21 cellular contexts compared by ENCODE assay signal in the genomic region with DNA sequence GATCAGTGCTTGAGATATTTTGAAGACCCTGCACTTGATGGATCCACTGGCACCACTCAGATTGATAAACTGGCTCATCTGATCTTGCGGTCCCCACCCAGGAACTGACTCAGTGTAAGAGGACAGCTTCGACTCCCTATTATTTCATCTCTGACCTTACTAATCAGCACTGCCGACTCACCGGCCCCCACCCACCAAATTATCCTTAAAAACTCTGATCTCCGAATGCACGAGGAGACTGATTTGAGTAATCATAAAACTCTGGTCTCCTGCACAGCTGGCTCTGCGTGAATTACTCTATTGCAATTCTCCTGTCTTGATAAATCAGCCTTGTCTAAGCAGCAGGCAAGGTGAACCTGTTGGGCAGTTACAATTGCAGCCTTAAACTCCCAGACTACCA.
DNase-seq lines count a peak whose midpoint lies in the region; ATAC-seq and TF ChIP-seq lines count a peak whose summit lies in the region.
"Had no signal": no experiment of that assay in that cellular context is flagged by ENCODE, and none has a peak within 500 bp of the region (broad histone marks: within the 10 kb centered on the region; RNA-seq: fewer than 3 reads in every experiment).

No MANE protein-coding gene starts in this region.

- intact Hi-C loops in activated T-helper 2 cell treated with anti-CD3 and anti-CD28 coated beads, Interferon-gamma antibody, Interleukin-2, Interleukin-4, amounts not matched to agents 10 μg/mL and 5 μg/mL and 100 μg/mL, durations not matched to agents 14 hours and 24 hours and 36 hours (cut with micrococcal nuclease) = no loop called here

- no peak overlapping the region for H3K27ac Mint-ChIP-seq in activated T-helper 2 cell treated with anti-CD3 and anti-CD28 coated beads, Interferon-gamma antibody, Interleukin-2, Interleukin-4, amounts not matched to agents 10 μg/mL and 5 μg/mL and 100 μg/mL, durations not matched to agents 14 hours and 24 hours and 36 hours
- no peak overlapping the region for H3K27ac Mint-ChIP-seq in stimulated activated memory B cell treated with anti-CD40 and anti-IgM and Interleukin-4, amounts not matched to agents 10 μg/mL and 1 μg/mL and 100 μg/mL, for 72 hours
- H3K27ac Mint-ChIP-seq: activated CD4-positive, alpha-beta memory T cell treated with anti-CD3 and anti-CD28 coated beads for 36 hours; brain; H9; neural progenitor cell; stimulated activated effector memory CD8-positive, alpha-beta T cell treated with anti-CD3 and anti-CD28 coated beads, Interleukin-12 subunit alpha, Interleukin-12 subunit beta, amount 100 ng/mL, for 72 hours; T-helper 17 cell had no signal

- H3K27me3 Mint-ChIP-seq in activated T-helper 2 cell treated with anti-CD3 and anti-CD28 coated beads, Interferon-gamma antibody, Interleukin-2, Interleukin-4, amounts not matched to agents 10 μg/mL and 5 μg/mL and 100 μg/mL, durations not matched to agents 14 hours and 24 hours and 36 hours (ENCODE audit: low read depth) = no peaks in the 10 kb centered on the region
- H3K27me3 Mint-ChIP-seq in stimulated activated memory B cell treated with anti-CD40 and anti-IgM and Interleukin-4, amounts not matched to agents 10 μg/mL and 1 μg/mL and 100 μg/mL, for 72 hours = peaks cover 16% of the 10 kb centered on the region

- no peaks in the 10 kb centered on the region for H3K9me3 ChIP-seq in smooth muscle cell (replicated peaks; ENCODE audit: low read depth)

- DNase-seq in ELR (ENCODE audit: low read depth) = peak; percentile 80
- peak; percentile 31 for DNase-seq in fibroblast of the aortic adventitia (ENCODE audit: low read depth)
- DNase-seq in smooth muscle cell (lab: John Stamatoyannopoulos, UW; ENCODE audit: unreplicated experiment) = no peak
- no peak for DNase-seq in activated T-helper 2 cell treated with anti-CD3 and anti-CD28 coated beads, Interferon-gamma antibody, Interleukin-2, Interleukin-4, amounts not matched to agents 10 μg/mL and 5 μg/mL and 100 μg/mL, durations not matched to agents 14 hours and 24 hours and 36 hours (ENCODE audit: low spot score)
- no peak for DNase-seq in kidney glomerular epithelial cell (lab: John Stamatoyannopoulos, UW)
- DNase-seq: activated CD4-positive, alpha-beta memory T cell treated with anti-CD3 and anti-CD28 coated beads for 36 hours; activated naive CD4-positive, alpha-beta T cell treated with anti-CD3 and anti-CD28 coated beads, Interleukin-2, amount 50 U/mL, for 16 hours; activated T-cell treated with anti-CD3 and anti-CD28 coated beads, Interleukin-2, amount 50 U/mL, for 1 hour; H9; KBM-7; NCI-H1930; NCI-H510A treated with DMSO at 0.1 percent for 48 hours; stimulated activated CD4-positive, alpha-beta T cell treated with anti-CD3 and anti-CD28 coated beads, Interleukin-15, amount 100 ng/mL, for 24 hours; T-helper 17 cell; WERI-Rb-1 had no signal

- no peak overlapping the region for H3K9ac ChIP-seq in smooth muscle cell (ENCODE audit: low read depth)
- H3K9ac ChIP-seq: neural progenitor cell had no signal

- TF ChIP-seq CTCF in fibroblast of the aortic adventitia (IDR thresholded peaks at IDR 0.05; ENCODE audit: insufficient read depth, low read length) = no peak
- TF ChIP-seq CTCF in smooth muscle cell (IDR thresholded peaks at IDR 0.05; ENCODE audit: borderline replicate concordance, insufficient read depth, poor library complexity, severe bottlenecking) = no peak

- H2AFZ ChIP-seq in smooth muscle cell (ENCODE audit: low read depth) = no peak overlapping the region
- H2AFZ ChIP-seq: neural progenitor cell had no signal

- WGBS in adipose tissue, 3 donors = 73 to 81% (median 79%) methylated on average over 7 of the region's 7 CpGs
- 88% methylated on average over 7 of the region's 7 CpGs for WGBS in smooth muscle cell (ENCODE audit: low lambda C conversion rate)

- no peak overlapping the region for H3K4me3 Mint-ChIP-seq in activated T-helper 2 cell treated with anti-CD3 and anti-CD28 coated beads, Interferon-gamma antibody, Interleukin-2, Interleukin-4, amounts not matched to agents 10 μg/mL and 5 μg/mL and 100 μg/mL, durations not matched to agents 14 hours and 24 hours and 36 hours (ENCODE audit: low read depth)
- no peak overlapping the region for H3K4me3 Mint-ChIP-seq in stimulated activated memory B cell treated with anti-CD40 and anti-IgM and Interleukin-4, amounts not matched to agents 10 μg/mL and 1 μg/mL and 100 μg/mL, for 72 hours
- H3K4me3 Mint-ChIP-seq: activated CD4-positive, alpha-beta memory T cell treated with anti-CD3 and anti-CD28 coated beads for 36 hours; brain; H9; neural progenitor cell; stimulated activated effector memory CD8-positive, alpha-beta T cell treated with anti-CD3 and anti-CD28 coated beads, Interleukin-12 subunit alpha, Interleukin-12 subunit beta, amount 100 ng/mL, for 72 hours; T-helper 17 cell had no signal

- no peaks in the 10 kb centered on the region for H3F3A ChIP-seq in smooth muscle cell (ENCODE audit: low read depth)

- no peaks in the 10 kb centered on the region for H4K20me1 ChIP-seq in smooth muscle cell (ENCODE audit: low read depth)

- no peaks in the 10 kb centered on the region for H3K79me2 ChIP-seq in smooth muscle cell (ENCODE audit: low read depth)

- H3K36me3 Mint-ChIP-seq in activated T-helper 2 cell treated with anti-CD3 and anti-CD28 coated beads, Interferon-gamma antibody, Interleukin-2, Interleukin-4, amounts not matched to agents 10 μg/mL and 5 μg/mL and 100 μg/mL, durations not matched to agents 14 hours and 24 hours and 36 hours (ENCODE audit: low read depth) = no peaks in the 10 kb centered on the region
- H3K36me3 Mint-ChIP-seq in stimulated activated memory B cell treated with anti-CD40 and anti-IgM and Interleukin-4, amounts not matched to agents 10 μg/mL and 1 μg/mL and 100 μg/mL, for 72 hours = no peaks in the 10 kb centered on the region
- H3K36me3 Mint-ChIP-seq: activated CD4-positive, alpha-beta memory T cell treated with anti-CD3 and anti-CD28 coated beads for 36 hours; brain; neural progenitor cell; stimulated activated effector memory CD8-positive, alpha-beta T cell treated with anti-CD3 and anti-CD28 coated beads, Interleukin-12 subunit alpha, Interleukin-12 subunit beta, amount 100 ng/mL, for 72 hours had no signal

- no peaks in the 10 kb centered on the region for H3K27me3 ChIP-seq in smooth muscle cell (ENCODE audit: low read depth)
- H3K27me3 ChIP-seq: neural progenitor cell, tibial nerve had no signal

- H3K4me1 ChIP-seq in smooth muscle cell (ENCODE audit: low read depth) = no peaks in the 10 kb centered on the region
- H3K4me1 ChIP-seq: neural progenitor cell, tibial nerve had no signal

- ATAC-seq in stimulated activated memory B cell treated with anti-CD40 and anti-IgM and Interleukin-4, amounts not matched to agents 10 μg/mL and 1 μg/mL and 100 μg/mL, for 72 hours = no peak
- ATAC-seq: stimulated activated effector memory CD8-positive, alpha-beta T cell treated with anti-CD3 and anti-CD28 coated beads, Interleukin-12 subunit alpha, Interleukin-12 subunit beta, amount 100 ng/mL, for 72 hours; T-helper 17 cell had no signal

- no peaks in the 10 kb centered on the region for H3K4me1 Mint-ChIP-seq in activated T-helper 2 cell treated with anti-CD3 and anti-CD28 coated beads, Interferon-gamma antibody, Interleukin-2, Interleukin-4, amounts not matched to agents 10 μg/mL and 5 μg/mL and 100 μg/mL, durations not matched to agents 14 hours and 24 hours and 36 hours (ENCODE audit: low read depth)
- H3K4me1 Mint-ChIP-seq in stimulated activated memory B cell treated with anti-CD40 and anti-IgM and Interleukin-4, amounts not matched to agents 10 μg/mL and 1 μg/mL and 100 μg/mL, for 72 hours = no peaks in the 10 kb centered on the region
- H3K4me1 Mint-ChIP-seq: neural progenitor cell; stimulated activated effector memory CD8-positive, alpha-beta T cell treated with anti-CD3 and anti-CD28 coated beads, Interleukin-12 subunit alpha, Interleukin-12 subunit beta, amount 100 ng/mL, for 72 hours; T-helper 17 cell had no signal

- H3K36me3 ChIP-seq in smooth muscle cell (ENCODE audit: low read depth) = no peaks in the 10 kb centered on the region
- H3K36me3 ChIP-seq: neural progenitor cell, tibial nerve, WERI-Rb-1 had no signal

- no peak overlapping the region for H3K4me3 ChIP-seq in fibroblast of the aortic adventitia (ENCODE audit: low read depth, low read length)
- no peak overlapping the region for H3K4me3 ChIP-seq in smooth muscle cell
- H3K4me3 ChIP-seq: neural progenitor cell, tibial nerve had no signal

- H3K9me3 Mint-ChIP-seq in activated T-helper 2 cell treated with anti-CD3 and anti-CD28 coated beads, Interferon-gamma antibody, Interleukin-2, Interleukin-4, amounts not matched to agents 10 μg/mL and 5 μg/mL and 100 μg/mL, durations not matched to agents 14 hours and 24 hours and 36 hours = no peaks in the 10 kb centered on the region
- H3K9me3 Mint-ChIP-seq in stimulated activated memory B cell treated with anti-CD40 and anti-IgM and Interleukin-4, amounts not matched to agents 10 μg/mL and 1 μg/mL and 100 μg/mL, for 72 hours = no peaks in the 10 kb centered on the region
- H3K9me3 Mint-ChIP-seq: activated CD4-positive, alpha-beta memory T cell treated with anti-CD3 and anti-CD28 coated beads for 36 hours; H9; stimulated activated effector memory CD8-positive, alpha-beta T cell treated with anti-CD3 and anti-CD28 coated beads, Interleukin-12 subunit alpha, Interleukin-12 subunit beta, amount 100 ng/mL, for 72 hours had no signal

- no peak overlapping the region for H3K4me2 ChIP-seq in smooth muscle cell
- H3K4me2 ChIP-seq: neural progenitor cell had no signal

- H3K27ac ChIP-seq in adipose tissue (ENCODE audit: low read depth, low read length) (peak overlapping the region; percentile 55), smooth muscle cell (ENCODE audit: low read depth) (peak overlapping the region; percentile 29)
- H3K27ac ChIP-seq: neural progenitor cell, tibial nerve, WERI-Rb-1 had no signal

Comparison
In these comparisons a context has a peak if more than half of its experiments do, and no peak if none do; other contexts are left out.
1. DNase-seq: peak in ELR (single experiment) and fibroblast of the aortic adventitia (single experiment); none in smooth muscle cell (single experiment), activated T-helper 2 cell treated with anti-CD3 and anti-CD28 coated beads, Interferon-gamma antibody, Interleukin-2, Interleukin-4, amounts not matched to agents 10 μg/mL and 5 μg/mL and 100 μg/mL, durations not matched to agents 14 hours and 24 hours and 36 hours (single experiment) and kidney glomerular epithelial cell (single experiment).